21 cellular contexts compared by ENCODE assay signal in the genomic region with DNA sequence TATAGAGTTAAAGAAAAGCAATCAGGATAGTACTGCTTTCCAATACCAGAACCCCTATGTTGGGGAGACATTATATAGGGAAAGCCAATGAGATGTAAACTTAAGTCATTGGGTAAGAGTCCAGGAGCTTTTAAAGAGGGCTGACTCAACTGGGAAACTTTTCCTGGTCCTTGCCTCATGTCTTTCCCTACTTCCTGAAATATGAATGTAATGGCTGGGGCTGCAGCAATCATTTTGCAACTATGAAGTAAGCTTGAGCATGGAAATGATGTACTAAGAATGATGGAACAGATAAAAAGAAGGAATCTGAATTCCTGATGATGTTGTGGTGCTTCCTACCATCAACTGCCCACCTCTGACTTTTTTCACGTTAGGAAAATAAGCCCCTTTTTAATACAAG.
"Had no signal": no experiment of that assay in that cellular context is flagged by ENCODE, and none has a peak within 500 bp of the region (broad histone marks: within the 10 kb centered on the region; RNA-seq: fewer than 3 reads in every experiment).

No MANE protein-coding gene starts in this region.

- H3K9ac ChIP-seq: SK-N-SH had no signal

- H3K27ac ChIP-seq: RWPE1 had no signal

- H3K9me3 ChIP-seq: SK-N-SH had no signal

- DNase-seq: Karpas-422, KG1, MM.1S, NCI-H1092 treated with DMSO at 0.1 percent for 48 hours, NCI-H1436, NCI-H187, NCI-H2029, NCI-H2081 treated with DMSO at 0.1 percent for 48 hours, NCI-H2171, NCI-H226, NCI-H446, NCI-H510A, NCI-H524 treated with DMSO at 0.1 percent for 48 hours, NCI-H69, NCI-H774, PC-3, SHP77, SK-N-SH, SW 1271 had no signal

- ATAC-seq: Panc1, PC-3 had no signal

- H3K9me2 ChIP-seq: SK-N-SH had no signal

- H3K4me2 ChIP-seq: SK-N-SH had no signal
